In the genomic region with DNA sequence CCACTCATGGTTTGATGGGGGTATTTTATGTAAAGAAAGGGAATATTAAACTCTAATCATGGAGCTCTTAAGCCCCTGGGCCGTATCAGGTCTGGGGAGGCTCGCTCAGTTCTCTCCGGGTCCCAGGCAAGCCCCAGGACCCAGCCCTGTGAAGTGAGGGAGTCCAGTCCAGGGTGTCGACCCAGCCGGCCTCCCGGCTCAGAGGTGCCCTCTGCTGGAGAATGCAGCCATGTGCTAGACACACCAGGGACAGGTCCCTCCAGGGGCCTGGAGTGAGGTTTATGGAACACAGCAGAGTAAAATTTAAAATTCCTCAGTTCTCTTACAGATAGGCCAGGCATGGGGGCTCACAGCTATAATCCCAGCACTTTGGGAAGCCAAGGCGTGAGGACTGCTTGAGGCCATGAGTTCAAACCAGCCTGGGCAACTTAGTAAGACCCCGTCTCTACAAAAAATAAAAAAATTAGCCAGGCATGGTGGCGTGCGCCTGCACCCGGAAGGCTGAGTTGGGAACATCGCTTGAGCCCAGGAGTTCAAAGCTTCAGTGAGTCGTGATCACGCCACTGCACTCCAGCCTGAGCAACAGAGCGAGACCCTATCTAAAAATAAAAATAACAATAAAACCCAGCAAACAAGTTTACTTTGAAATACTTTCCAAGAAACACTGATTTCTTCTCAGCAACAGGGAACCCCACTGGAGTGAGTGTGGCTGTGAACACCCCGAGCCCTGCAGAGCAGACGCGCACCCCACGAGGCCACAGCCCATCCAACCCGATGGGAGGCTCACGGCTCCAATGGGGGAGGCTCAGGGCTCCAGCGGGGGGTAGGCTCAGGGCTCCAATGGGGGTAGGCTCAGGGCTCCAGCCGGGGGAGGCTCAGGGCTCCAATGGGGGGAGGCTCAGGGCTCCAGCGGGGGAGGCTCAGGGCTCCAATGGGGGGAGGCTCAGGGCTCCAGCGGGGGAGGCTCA, we compare ENCODE assay signal across 8 cellular contexts.
DNase-seq lines count a peak whose midpoint lies in the region; ATAC-seq, FAIRE-seq and TF ChIP-seq lines count a peak whose summit lies in the region.

No MANE protein-coding gene starts in this region.

- H3K79me2 ChIP-seq in SU-DHL-6 (ENCODE audit: insufficient read depth, low read length) = 0 out of 2 replicates have a peak, but pooled peaks cover 4% of the 10 kb centered on the region

- no peaks in the 10 kb centered on the region for H3K27me3 ChIP-seq in SU-DHL-6 (ENCODE audit: low read length)
- H3K27me3 ChIP-seq in heart right ventricle = no peaks in the 10 kb centered on the region

- DNase-seq in DMS153 (lab: John Stamatoyannopoulos, UW) (peak; percentile 5), HTR-8/SVneo (ENCODE audit: insufficient read length, low spot score) (peak; percentile 95), heart right ventricle (peak; percentile 61 to 77), retinal pigment epithelial cell (ENCODE audit: low read depth) (no peak)

- no peaks in the 10 kb centered on the region for H3K9me3 ChIP-seq in SU-DHL-6 (ENCODE audit: insufficient read depth, low read length)
- no peaks in the 10 kb centered on the region for H3K9me3 ChIP-seq in heart right ventricle

- H3K27ac Mint-ChIP-seq in activated naive CD8-positive, alpha-beta T cell = peak overlapping the region; percentile 61

- intact Hi-C loops in heart right ventricle (cut with DNase I) = no loop called here

- no peak overlapping the region for H2AFZ ChIP-seq in SU-DHL-6 (ENCODE audit: low read depth, low read length, severe bottlenecking)

- H3K4me3 Mint-ChIP-seq in activated naive CD8-positive, alpha-beta T cell = no peak overlapping the region

- no peak for FAIRE-seq in HTR-8/SVneo (lab: Jason Lieb, UNC)

- no peak overlapping the region for H3K4me3 ChIP-seq in SU-DHL-6 (ENCODE audit: insufficient read depth, low read length, poor library complexity, severe bottlenecking)
- H3K4me3 ChIP-seq in heart right ventricle = no peak overlapping the region
- no peak overlapping the region for H3K4me3 ChIP-seq in retinal pigment epithelial cell (ENCODE audit: low read length)

- H3K4me1 ChIP-seq in heart right ventricle = peaks cover 0 to 19% (median 10%) of the 10 kb centered on the region in 9 donors

- H3K36me3 Mint-ChIP-seq in activated naive CD8-positive, alpha-beta T cell = no peaks in the 10 kb centered on the region

- ATAC-seq in heart right ventricle (peak; percentile 68 to 86 (median 81)), GM18498 (IDR thresholded peaks at IDR 0.05; ENCODE audit: unreplicated experiment) (no peak), HG02840 (IDR thresholded peaks at IDR 0.05; ENCODE audit: low FRiP score, unreplicated experiment) (no peak)

- H3K36me3 ChIP-seq in SU-DHL-6 (ENCODE audit: low read length) (peaks cover 6% of the 10 kb centered on the region; the same call in 1 of the 2 replicates), heart right ventricle (peaks cover 0 to 65% (median 38%) of the 10 kb centered on the region in 9 donors)

- H3F3A ChIP-seq in SU-DHL-6 (ENCODE audit: insufficient read depth) = no peaks in the 10 kb centered on the region

- no peaks in the 10 kb centered on the region for H3K9me3 Mint-ChIP-seq in activated naive CD8-positive, alpha-beta T cell (ENCODE audit: low read depth)

- H3K4me2 ChIP-seq in SU-DHL-6 (ENCODE audit: low read depth, low read length, poor library complexity, severe bottlenecking) = no peak overlapping the region

- no peaks in the 10 kb centered on the region for H4K20me1 ChIP-seq in SU-DHL-6 (ENCODE audit: low read depth, low read length)

- H3K4me1 Mint-ChIP-seq in activated naive CD8-positive, alpha-beta T cell (ENCODE audit: low read depth) = peaks cover 6% of the 10 kb centered on the region

- H3K27ac ChIP-seq in SU-DHL-6 (ENCODE audit: low read depth, low read length) (no peak overlapping the region), heart right ventricle (no peak overlapping the region)

- no peaks in the 10 kb centered on the region for H3K27me3 Mint-ChIP-seq in activated naive CD8-positive, alpha-beta T cell

- WGBS in heart right ventricle, 2 donors = 71 to 75% methylated on average over 22 to 25 of the region's 25 CpGs

- H3K9me2 ChIP-seq in SU-DHL-6 (replicated peaks; ENCODE audit: insufficient read depth, low read length) = no peaks in the 10 kb centered on the region

- no peak overlapping the region for H3K9ac ChIP-seq in SU-DHL-6 (ENCODE audit: low read length)

- TF ChIP-seq CTCF in SU-DHL-6 (IDR thresholded peaks at IDR 0.05; ENCODE audit: insufficient read depth, low read length, poor library complexity, severe bottlenecking) (peak; percentile 75), heart right ventricle (IDR thresholded peaks at IDR 0.05) (peak; percentile 66 to 87 (median 80)), retinal pigment epithelial cell (conservative IDR thresholded peaks at IDR 0.05; ENCODE audit: low read depth, low read length) (peak; percentile 97)

Comparison
In these comparisons a context has a peak if more than half of its experiments do, and no peak if none do; other contexts are left out.
1. ATAC-seq: peak in heart right ventricle (8 of 8); none in GM18498 (single experiment) and HG02840 (single experiment).
2. Peak in every context shown above with its lines, with median percentiles within 50 percentile points of each other: CTCF ChIP-seq.